ENCODE assay signal across 8 cellular contexts in genomic region chrX:7147431-7147977, GRCh38. TPM values are rescaled to one million over a fixed set of nuclear protein-coding genes. Genes with fewer than 3 reads are reported as not detected.
A peak's percentile ranks its signal among the peaks of the same experiment; 100 is the strongest.
DNase-seq lines count a peak whose midpoint lies in the region; ATAC-seq, FAIRE-seq and TF ChIP-seq lines count a peak whose summit lies in the region.

Gene STS, plus strand, starts transcription at chrX:7147712. Its CDS starts 105,488 bp downstream, at chrX:7253200.

- H3K4me1 ChIP-seq in astrocyte (ENCODE audit: insufficient read depth, low read length) (no peaks in the 10 kb centered on the region), iPS-15b (ENCODE audit: control insufficient read depth, insufficient read depth, low read length) (no peaks in the 10 kb centered on the region), gastrocnemius medialis (peaks cover 0 to 14% of the 10 kb centered on the region in 2 donors)

- TF ChIP-seq CTCF in astrocyte (IDR thresholded peaks at IDR 0.05; ENCODE audit: insufficient read depth, low read depth, low read length) = no peak
- no peak for TF ChIP-seq CTCF in gastrocnemius medialis (IDR thresholded peaks at IDR 0.05 in 4 of 5, conservative IDR thresholded peaks at IDR 0.05 in 1 of 5)

- no peak within 1 kb of the TSS for H3K27ac Mint-ChIP-seq in astrocyte (ENCODE audit: unreplicated experiment)

- ATAC-seq in GM18907 (IDR thresholded peaks at IDR 0.05; ENCODE audit: unreplicated experiment) (peak; percentile 56), HG03135 (IDR thresholded peaks at IDR 0.05; ENCODE audit: unreplicated experiment) (peak; percentile 44), gastrocnemius medialis (peak; percentile 50)

- peaks cover 23% of the 10 kb centered on the region for H3K79me2 ChIP-seq in astrocyte (ENCODE audit: insufficient read depth, low read length)

- H4K20me1 ChIP-seq in astrocyte (ENCODE audit: insufficient read depth, low read length) = no peaks in the 10 kb centered on the region

- H3K4me3 ChIP-seq in astrocyte (ENCODE audit: insufficient read depth, low read depth, low read length) (peak within 1 kb of the TSS; percentile 77), iPS-15b (ENCODE audit: low read depth, low read length) (peak within 1 kb of the TSS; percentile 71), gastrocnemius medialis (peak within 1 kb of the TSS; percentile 73 to 94 (median 80))

- H3K36me3 Mint-ChIP-seq in astrocyte (ENCODE audit: low read depth, unreplicated experiment) = no peaks in the 10 kb centered on the region

- H2AFZ ChIP-seq in astrocyte (ENCODE audit: low read depth, low read length) = peak within 1 kb of the TSS; percentile 90

- in situ Hi-C loops in gastrocnemius medialis (cut with MboI; ENCODE audit: low sequenced_read_pairs in 4 of 4) = no loop called here

- H3K27me3 ChIP-seq in astrocyte (ENCODE audit: insufficient read depth, low read length) (no peaks in the 10 kb centered on the region), iPS-15b (ENCODE audit: control insufficient read depth, insufficient read depth, low read length) (no peaks in the 10 kb centered on the region), gastrocnemius medialis (no peaks in the 10 kb centered on the region)

- H3K27ac ChIP-seq in astrocyte (ENCODE audit: low read depth, low read length) (peak within 1 kb of the TSS; percentile 71), gastrocnemius medialis (peak within 1 kb of the TSS; percentile 84 to 91 (median 86))

- peak within 1 kb of the TSS; percentile 86 for H3K9ac ChIP-seq in astrocyte (ENCODE audit: low read length)
- H3K9ac ChIP-seq in iPS-15b (ENCODE audit: low read depth, low read length) = no peak within 1 kb of the TSS

- peak within 1 kb of the TSS; percentile 90 for H3K4me2 ChIP-seq in astrocyte (ENCODE audit: low read length)

- peaks cover 3% of the 10 kb centered on the region for H3K4me1 Mint-ChIP-seq in astrocyte (ENCODE audit: low read depth, unreplicated experiment)

- intact Hi-C loops in gastrocnemius medialis (cut with DNase I; ENCODE audit: low total_unique reads) = loop anchor here (5.0 to 10.0 kb wide), 2 partner anchors 93 to 780 kb away; partner anchors contain the start of gene PNPLA4

- H3K36me3 ChIP-seq in astrocyte (ENCODE audit: insufficient read depth, low read length) = no peaks in the 10 kb centered on the region
- no peaks in the 10 kb centered on the region for H3K36me3 ChIP-seq in iPS-15b (ENCODE audit: control insufficient read depth, insufficient read depth, low read length)
- no peaks in the 10 kb centered on the region for H3K36me3 ChIP-seq in gastrocnemius medialis

- H3K9me3 Mint-ChIP-seq in astrocyte (ENCODE audit: unreplicated experiment) = no peaks in the 10 kb centered on the region

- FAIRE-seq in astrocyte (lab: Jason Lieb, UNC) = no peak

- H3K9me3 ChIP-seq in astrocyte (ENCODE audit: insufficient read depth, low read depth, low read length) (no peaks in the 10 kb centered on the region), iPS-15b (ENCODE audit: control insufficient read depth, insufficient read depth, low read length) (no peaks in the 10 kb centered on the region), gastrocnemius medialis (no peaks in the 10 kb centered on the region)

- TF ChIP-seq POLR2A in gastrocnemius medialis (IDR thresholded peaks at IDR 0.05) = no peak

- H3K4me3 Mint-ChIP-seq in astrocyte (ENCODE audit: unreplicated experiment) = peak within 1 kb of the TSS; percentile 89

- peak; percentile 35 for DNase-seq in AG08395 (ENCODE audit: low spot score)
- peak; percentile 22 for DNase-seq in SHP77 treated with DMSO at 0.1 percent for 48 hours (lab: John Stamatoyannopoulos, UW)
- DNase-seq in astrocyte (ENCODE audit: low read depth) = peak; percentile 10
- DNase-seq in gastrocnemius medialis = peak in 1 of 2 donors; percentile 12
- DNase-seq in inferior parietal cortex (ENCODE audit: extremely low spot score) = no peak

- no peaks in the 10 kb centered on the region for H3K27me3 Mint-ChIP-seq in astrocyte (ENCODE audit: low read depth, unreplicated experiment)

RNA-seq across cellular contexts. Expression of gene STS, which starts in this region (rescaled TPM):
- total RNA-seq in astrocyte (3.9 and 4.6 TPM in 2 replicates), gastrocnemius medialis (1 to 10 TPM; 1.7 to 6.7 (median 4.4) TPM)
